In the genomic region with DNA sequence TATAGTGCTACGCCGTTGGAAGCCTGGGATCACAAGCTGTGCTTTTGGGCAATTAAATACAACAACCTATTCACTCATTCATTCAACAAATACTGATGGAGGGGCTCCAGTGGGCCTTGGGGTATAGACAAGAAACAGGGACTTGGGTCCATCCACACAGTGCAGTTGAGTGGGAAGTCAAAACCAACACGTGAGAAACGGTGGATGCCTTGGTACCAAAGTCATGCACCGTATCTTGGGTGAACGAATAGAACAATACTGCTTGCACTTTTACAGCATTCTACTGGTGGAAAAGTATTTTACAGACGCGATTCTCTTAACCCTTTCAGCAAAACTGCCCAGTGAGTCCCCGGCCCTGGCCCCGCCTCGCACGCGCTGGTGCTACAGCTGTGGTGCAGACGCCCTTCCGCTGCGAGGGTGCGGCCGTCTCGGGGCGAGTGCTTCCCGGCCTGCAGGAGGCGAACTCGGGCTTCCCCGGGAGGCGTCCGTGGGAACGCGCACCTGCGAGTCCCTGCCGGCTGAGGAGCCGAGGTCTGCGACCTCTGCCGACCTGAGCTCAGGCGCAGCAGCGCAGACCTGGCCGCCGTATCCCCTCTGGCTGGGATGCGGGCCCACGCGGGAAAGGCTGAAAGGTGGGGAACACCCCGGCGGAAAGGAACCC, we compare ENCODE assay signal across 1 cellular context.
A peak's percentile ranks its signal among the peaks of the same experiment; 100 is the strongest.
TF ChIP-seq lines count a peak whose summit lies in the region.

No MANE protein-coding gene starts in this region.

TF ChIP-seq in HEK293, 187 proteins besides CTCF, POLR2A, EP300 and RAD21 (continued from another document and continues in another):
- TF ChIP-seq, protein P1, sequence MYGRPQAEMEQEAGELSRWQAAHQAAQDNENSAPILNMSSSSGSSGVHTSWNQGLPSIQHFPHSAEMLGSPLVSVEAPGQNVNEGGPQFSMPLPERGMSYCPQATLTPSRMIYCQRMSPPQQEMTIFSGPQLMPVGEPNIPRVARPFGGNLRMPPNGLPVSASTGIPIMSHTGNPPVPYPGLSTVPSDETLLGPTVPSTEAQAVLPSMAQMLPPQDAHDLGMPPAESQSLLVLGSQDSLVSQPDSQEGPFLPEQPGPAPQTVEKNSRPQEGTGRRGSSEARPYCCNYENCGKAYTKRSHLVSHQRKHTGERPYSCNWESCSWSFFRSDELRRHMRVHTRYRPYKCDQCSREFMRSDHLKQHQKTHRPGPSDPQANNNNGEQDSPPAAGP (tag by site-specific recombination; IDR thresholded peaks at IDR 0.05) = peak; percentile 26; the same call in 1 of the 2 replicates
- TF ChIP-seq, protein P2, sequence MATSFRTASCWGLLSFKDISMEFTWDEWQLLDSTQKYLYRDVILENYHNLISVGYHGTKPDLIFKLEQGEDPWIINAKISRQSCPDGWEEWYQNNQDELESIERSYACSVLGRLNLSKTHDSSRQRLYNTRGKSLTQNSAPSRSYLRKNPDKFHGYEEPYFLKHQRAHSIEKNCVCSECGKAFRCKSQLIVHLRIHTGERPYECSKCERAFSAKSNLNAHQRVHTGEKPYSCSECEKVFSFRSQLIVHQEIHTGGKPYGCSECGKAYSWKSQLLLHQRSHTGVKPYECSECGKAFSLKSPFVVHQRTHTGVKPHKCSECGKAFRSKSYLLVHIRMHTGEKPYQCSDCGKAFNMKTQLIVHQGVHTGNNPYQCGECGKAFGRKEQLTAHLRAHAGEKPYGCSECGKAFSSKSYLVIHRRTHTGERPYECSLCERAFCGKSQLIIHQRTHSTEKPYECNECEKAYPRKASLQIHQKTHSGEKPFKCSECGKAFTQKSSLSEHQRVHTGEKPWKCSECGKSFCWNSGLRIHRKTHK (tag by site-specific recombination; IDR thresholded peaks at IDR 0.05) = no peak
- TF ChIP-seq ZSCAN16 (tag by site-specific recombination; IDR thresholded peaks at IDR 0.05) = no peak
- TF ChIP-seq BCL11B (tag by site-specific recombination; IDR thresholded peaks at IDR 0.05; ENCODE audit: low read depth) = no peak
- no peak for TF ChIP-seq ZNF184 (tag by site-specific recombination; IDR thresholded peaks at IDR 0.05)
- TF ChIP-seq ZNF280C (tag by site-specific recombination; IDR thresholded peaks at IDR 0.05) = no peak
- TF ChIP-seq ZNF416 (tag by site-specific recombination; IDR thresholded peaks at IDR 0.05) = no peak
- TF ChIP-seq PBX3 (CRISPR knock-in tag; IDR thresholded peaks at IDR 0.05) = no peak
- TF ChIP-seq, protein P3, sequence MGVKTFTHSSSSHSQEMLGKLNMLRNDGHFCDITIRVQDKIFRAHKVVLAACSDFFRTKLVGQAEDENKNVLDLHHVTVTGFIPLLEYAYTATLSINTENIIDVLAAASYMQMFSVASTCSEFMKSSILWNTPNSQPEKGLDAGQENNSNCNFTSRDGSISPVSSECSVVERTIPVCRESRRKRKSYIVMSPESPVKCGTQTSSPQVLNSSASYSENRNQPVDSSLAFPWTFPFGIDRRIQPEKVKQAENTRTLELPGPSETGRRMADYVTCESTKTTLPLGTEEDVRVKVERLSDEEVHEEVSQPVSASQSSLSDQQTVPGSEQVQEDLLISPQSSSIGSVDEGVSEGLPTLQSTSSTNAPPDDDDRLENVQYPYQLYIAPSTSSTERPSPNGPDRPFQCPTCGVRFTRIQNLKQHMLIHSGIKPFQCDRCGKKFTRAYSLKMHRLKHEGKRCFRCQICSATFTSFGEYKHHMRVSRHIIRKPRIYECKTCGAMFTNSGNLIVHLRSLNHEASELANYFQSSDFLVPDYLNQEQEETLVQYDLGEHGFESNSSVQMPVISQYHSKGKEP (tag by site-specific recombination; IDR thresholded peaks at IDR 0.05) = no peak
- TF ChIP-seq ZBTB17 (tag by site-specific recombination; IDR thresholded peaks at IDR 0.05) = 0 out of 2 replicates have a peak, but pooled peaks have one; percentile 21
- no peak for TF ChIP-seq ZNF548 (tag by site-specific recombination; IDR thresholded peaks at IDR 0.05)
- no peak for TF ChIP-seq ZNF629 (tag by site-specific recombination; IDR thresholded peaks at IDR 0.05)
- TF ChIP-seq ZNF514 (tag by site-specific recombination; IDR thresholded peaks at IDR 0.05) = no peak
- peak; percentile 66; the same call in 1 of the 2 replicates for TF ChIP-seq GLI4 (tag by site-specific recombination; IDR thresholded peaks at IDR 0.05)
- TF ChIP-seq KLF1 (tag by site-specific recombination; IDR thresholded peaks at IDR 0.05) = peak; percentile 94
- TF ChIP-seq HIC1 (tag by site-specific recombination; IDR thresholded peaks at IDR 0.05) = no peak
- TF ChIP-seq GFI1B (tag by site-specific recombination; IDR thresholded peaks at IDR 0.05) = no peak
- TF ChIP-seq GLIS1 (tag by site-specific recombination; IDR thresholded peaks at IDR 0.05) = no peak; the same call in 1 of the 2 replicates
- no peak for TF ChIP-seq MEIS1 (CRISPR knock-in tag; IDR thresholded peaks at IDR 0.05; ENCODE audit: borderline replicate concordance)
- TF ChIP-seq ZNF837 (tag by site-specific recombination; IDR thresholded peaks at IDR 0.05) = peak; percentile 32; the same call in 1 of the 2 replicates
- TF ChIP-seq ZNF169 (tag by site-specific recombination; IDR thresholded peaks at IDR 0.05) = no peak
- TF ChIP-seq ZNF2 (tag by site-specific recombination; IDR thresholded peaks at IDR 0.05) = peak; percentile 54; the same call in 1 of the 2 replicates
- TF ChIP-seq ZNF529 (tag by site-specific recombination; IDR thresholded peaks at IDR 0.05; ENCODE audit: insufficient replicate concordance) = no peak
- TF ChIP-seq, protein P4, sequence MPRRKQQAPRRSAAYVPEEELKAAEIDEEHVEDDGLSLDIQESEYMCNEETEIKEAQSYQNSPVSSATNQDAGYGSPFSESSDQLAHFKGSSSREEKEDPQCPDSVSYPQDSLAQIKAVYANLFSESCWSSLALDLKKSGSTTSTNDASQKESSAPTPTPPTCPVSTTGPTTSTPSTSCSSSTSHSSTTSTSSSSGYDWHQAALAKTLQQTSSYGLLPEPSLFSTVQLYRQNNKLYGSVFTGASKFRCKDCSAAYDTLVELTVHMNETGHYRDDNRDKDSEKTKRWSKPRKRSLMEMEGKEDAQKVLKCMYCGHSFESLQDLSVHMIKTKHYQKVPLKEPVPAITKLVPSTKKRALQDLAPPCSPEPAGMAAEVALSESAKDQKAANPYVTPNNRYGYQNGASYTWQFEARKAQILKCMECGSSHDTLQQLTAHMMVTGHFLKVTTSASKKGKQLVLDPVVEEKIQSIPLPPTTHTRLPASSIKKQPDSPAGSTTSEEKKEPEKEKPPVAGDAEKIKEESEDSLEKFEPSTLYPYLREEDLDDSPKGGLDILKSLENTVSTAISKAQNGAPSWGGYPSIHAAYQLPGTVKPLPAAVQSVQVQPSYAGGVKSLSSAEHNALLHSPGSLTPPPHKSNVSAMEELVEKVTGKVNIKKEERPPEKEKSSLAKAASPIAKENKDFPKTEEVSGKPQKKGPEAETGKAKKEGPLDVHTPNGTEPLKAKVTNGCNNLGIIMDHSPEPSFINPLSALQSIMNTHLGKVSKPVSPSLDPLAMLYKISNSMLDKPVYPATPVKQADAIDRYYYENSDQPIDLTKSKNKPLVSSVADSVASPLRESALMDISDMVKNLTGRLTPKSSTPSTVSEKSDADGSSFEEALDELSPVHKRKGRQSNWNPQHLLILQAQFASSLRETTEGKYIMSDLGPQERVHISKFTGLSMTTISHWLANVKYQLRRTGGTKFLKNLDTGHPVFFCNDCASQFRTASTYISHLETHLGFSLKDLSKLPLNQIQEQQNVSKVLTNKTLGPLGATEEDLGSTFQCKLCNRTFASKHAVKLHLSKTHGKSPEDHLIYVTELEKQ (tag by site-specific recombination; IDR thresholded peaks at IDR 0.05; ENCODE audit: borderline replicate concordance) = no peak
- no peak for TF ChIP-seq ZNF148 (tag by site-specific recombination; IDR thresholded peaks at IDR 0.05; ENCODE audit: borderline replicate concordance)
- TF ChIP-seq, protein P5, sequence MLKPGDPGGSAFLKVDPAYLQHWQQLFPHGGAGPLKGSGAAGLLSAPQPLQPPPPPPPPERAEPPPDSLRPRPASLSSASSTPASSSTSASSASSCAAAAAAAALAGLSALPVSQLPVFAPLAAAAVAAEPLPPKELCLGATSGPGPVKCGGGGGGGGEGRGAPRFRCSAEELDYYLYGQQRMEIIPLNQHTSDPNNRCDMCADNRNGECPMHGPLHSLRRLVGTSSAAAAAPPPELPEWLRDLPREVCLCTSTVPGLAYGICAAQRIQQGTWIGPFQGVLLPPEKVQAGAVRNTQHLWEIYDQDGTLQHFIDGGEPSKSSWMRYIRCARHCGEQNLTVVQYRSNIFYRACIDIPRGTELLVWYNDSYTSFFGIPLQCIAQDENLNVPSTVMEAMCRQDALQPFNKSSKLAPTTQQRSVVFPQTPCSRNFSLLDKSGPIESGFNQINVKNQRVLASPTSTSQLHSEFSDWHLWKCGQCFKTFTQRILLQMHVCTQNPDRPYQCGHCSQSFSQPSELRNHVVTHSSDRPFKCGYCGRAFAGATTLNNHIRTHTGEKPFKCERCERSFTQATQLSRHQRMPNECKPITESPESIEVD (tag by site-specific recombination; IDR thresholded peaks at IDR 0.05) = no peak
- no peak for TF ChIP-seq ZNF433 (tag by site-specific recombination; IDR thresholded peaks at IDR 0.05; ENCODE audit: low read depth)
- TF ChIP-seq, protein P6, sequence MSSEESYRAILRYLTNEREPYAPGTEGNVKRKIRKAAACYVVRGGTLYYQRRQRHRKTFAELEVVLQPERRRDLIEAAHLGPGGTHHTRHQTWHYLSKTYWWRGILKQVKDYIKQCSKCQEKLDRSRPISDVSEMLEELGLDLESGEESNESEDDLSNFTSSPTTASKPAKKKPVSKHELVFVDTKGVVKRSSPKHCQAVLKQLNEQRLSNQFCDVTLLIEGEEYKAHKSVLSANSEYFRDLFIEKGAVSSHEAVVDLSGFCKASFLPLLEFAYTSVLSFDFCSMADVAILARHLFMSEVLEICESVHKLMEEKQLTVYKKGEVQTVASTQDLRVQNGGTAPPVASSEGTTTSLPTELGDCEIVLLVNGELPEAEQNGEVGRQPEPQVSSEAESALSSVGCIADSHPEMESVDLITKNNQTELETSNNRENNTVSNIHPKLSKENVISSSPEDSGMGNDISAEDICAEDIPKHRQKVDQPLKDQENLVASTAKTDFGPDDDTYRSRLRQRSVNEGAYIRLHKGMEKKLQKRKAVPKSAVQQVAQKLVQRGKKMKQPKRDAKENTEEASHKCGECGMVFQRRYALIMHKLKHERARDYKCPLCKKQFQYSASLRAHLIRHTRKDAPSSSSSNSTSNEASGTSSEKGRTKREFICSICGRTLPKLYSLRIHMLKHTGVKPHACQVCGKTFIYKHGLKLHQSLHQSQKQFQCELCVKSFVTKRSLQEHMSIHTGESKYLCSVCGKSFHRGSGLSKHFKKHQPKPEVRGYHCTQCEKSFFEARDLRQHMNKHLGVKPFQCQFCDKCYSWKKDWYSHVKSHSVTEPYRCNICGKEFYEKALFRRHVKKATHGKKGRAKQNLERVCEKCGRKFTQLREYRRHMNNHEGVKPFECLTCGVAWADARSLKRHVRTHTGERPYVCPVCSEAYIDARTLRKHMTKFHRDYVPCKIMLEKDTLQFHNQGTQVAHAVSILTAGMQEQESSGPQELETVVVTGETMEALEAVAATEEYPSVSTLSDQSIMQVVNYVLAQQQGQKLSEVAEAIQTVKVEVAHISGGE (tag by site-specific recombination; conservative IDR thresholded peaks at IDR 0.05; ENCODE audit: low read depth) = 0 out of 2 replicates have a peak, but pooled peaks have one; percentile 20
- TF ChIP-seq ZNF174 (tag by site-specific recombination; IDR thresholded peaks at IDR 0.05) = no peak
- no peak for TF ChIP-seq ZNF10 (tag by site-specific recombination; IDR thresholded peaks at IDR 0.05)
